ENCODE assay signal across 1 cellular context in the genomic region with DNA sequence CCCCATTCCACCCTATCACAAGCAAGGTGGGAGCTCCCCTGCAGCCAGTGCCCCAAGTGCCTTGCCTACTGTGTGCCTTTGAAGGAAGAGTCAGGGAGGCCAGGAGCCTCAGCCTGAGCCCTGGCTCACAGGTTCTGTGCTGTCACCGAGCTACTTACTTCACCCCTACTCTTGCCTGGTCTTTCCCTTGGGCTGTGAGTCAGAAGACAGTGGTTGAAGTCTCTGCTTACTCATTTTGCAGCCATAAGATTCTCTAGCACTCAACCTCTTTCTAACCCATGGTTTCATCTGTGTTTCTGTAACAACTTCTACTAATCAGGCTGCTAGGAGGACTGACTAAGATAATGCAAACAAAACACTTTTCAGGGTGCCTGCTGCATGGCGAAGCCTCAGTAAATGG.
TF ChIP-seq lines count a peak whose summit lies in the region.

No MANE protein-coding gene starts in this region.

TF ChIP-seq in WTC11, 78 proteins besides CTCF, POLR2A, EP300 and RAD21 (continued from another document):
- TF ChIP-seq, protein P1, sequence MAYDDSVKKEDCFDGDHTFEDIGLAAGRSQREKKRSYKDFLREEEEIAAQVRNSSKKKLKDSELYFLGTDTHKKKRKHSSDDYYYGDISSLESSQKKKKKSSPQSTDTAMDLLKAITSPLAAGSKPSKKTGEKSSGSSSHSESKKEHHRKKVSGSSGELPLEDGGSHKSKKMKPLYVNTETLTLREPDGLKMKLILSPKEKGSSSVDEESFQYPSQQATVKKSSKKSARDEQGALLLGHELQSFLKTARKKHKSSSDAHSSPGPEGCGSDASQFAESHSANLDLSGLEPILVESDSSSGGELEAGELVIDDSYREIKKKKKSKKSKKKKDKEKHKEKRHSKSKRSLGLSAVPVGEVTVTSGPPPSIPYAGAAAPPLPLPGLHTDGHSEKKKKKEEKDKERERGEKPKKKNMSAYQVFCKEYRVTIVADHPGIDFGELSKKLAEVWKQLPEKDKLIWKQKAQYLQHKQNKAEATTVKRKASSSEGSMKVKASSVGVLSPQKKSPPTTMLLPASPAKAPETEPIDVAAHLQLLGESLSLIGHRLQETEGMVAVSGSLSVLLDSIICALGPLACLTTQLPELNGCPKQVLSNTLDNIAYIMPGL (CRISPR knock-in tag; IDR thresholded peaks at IDR 0.05), result no peak
- TF ChIP-seq, protein P2, sequence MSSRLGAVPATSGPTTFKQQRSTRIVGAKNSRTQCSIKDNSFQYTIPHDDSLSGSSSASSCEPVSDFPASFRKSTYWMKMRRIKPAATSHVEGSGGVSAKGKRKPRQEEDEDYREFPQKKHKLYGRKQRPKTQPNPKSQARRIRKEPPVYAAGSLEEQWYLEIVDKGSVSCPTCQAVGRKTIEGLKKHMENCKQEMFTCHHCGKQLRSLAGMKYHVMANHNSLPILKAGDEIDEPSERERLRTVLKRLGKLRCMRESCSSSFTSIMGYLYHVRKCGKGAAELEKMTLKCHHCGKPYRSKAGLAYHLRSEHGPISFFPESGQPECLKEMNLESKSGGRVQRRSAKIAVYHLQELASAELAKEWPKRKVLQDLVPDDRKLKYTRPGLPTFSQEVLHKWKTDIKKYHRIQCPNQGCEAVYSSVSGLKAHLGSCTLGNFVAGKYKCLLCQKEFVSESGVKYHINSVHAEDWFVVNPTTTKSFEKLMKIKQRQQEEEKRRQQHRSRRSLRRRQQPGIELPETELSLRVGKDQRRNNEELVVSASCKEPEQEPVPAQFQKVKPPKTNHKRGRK (CRISPR knock-in tag; IDR thresholded peaks at IDR 0.05; ENCODE audit: borderline replicate concordance), result no peak
- TF ChIP-seq ZBTB21 (CRISPR knock-in tag; IDR thresholded peaks at IDR 0.05; ENCODE audit: borderline replicate concordance), result no peak
- no peak for TF ChIP-seq FOXP1 (CRISPR knock-in tag; IDR thresholded peaks at IDR 0.05; ENCODE audit: borderline replicate concordance)
- no peak for TF ChIP-seq SMAD3 (CRISPR knock-in tag; IDR thresholded peaks at IDR 0.05; ENCODE audit: borderline replicate concordance)
- no peak for TF ChIP-seq ATF1 (CRISPR knock-in tag; IDR thresholded peaks at IDR 0.05)
- TF ChIP-seq, protein P3, sequence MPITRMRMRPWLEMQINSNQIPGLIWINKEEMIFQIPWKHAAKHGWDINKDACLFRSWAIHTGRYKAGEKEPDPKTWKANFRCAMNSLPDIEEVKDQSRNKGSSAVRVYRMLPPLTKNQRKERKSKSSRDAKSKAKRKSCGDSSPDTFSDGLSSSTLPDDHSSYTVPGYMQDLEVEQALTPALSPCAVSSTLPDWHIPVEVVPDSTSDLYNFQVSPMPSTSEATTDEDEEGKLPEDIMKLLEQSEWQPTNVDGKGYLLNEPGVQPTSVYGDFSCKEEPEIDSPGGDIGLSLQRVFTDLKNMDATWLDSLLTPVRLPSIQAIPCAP (CRISPR knock-in tag; IDR thresholded peaks at IDR 0.05), result no peak
- TF ChIP-seq, protein P4, sequence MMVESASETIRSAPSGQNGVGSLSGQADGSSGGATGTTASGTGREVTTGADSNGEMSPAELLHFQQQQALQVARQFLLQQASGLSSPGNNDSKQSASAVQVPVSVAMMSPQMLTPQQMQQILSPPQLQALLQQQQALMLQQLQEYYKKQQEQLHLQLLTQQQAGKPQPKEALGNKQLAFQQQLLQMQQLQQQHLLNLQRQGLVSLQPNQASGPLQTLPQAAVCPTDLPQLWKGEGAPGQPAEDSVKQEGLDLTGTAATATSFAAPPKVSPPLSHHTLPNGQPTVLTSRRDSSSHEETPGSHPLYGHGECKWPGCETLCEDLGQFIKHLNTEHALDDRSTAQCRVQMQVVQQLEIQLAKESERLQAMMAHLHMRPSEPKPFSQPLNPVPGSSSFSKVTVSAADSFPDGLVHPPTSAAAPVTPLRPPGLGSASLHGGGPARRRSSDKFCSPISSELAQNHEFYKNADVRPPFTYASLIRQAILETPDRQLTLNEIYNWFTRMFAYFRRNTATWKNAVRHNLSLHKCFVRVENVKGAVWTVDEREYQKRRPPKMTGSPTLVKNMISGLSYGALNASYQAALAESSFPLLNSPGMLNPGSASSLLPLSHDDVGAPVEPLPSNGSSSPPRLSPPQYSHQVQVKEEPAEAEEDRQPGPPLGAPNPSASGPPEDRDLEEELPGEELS (CRISPR knock-in tag; IDR thresholded peaks at IDR 0.05), result no peak
- no peak for TF ChIP-seq ZNF396 (CRISPR knock-in tag; IDR thresholded peaks at IDR 0.05; ENCODE audit: borderline replicate concordance)
- TF ChIP-seq, protein P5, sequence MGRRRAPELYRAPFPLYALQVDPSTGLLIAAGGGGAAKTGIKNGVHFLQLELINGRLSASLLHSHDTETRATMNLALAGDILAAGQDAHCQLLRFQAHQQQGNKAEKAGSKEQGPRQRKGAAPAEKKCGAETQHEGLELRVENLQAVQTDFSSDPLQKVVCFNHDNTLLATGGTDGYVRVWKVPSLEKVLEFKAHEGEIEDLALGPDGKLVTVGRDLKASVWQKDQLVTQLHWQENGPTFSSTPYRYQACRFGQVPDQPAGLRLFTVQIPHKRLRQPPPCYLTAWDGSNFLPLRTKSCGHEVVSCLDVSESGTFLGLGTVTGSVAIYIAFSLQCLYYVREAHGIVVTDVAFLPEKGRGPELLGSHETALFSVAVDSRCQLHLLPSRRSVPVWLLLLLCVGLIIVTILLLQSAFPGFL (CRISPR knock-in tag; IDR thresholded peaks at IDR 0.05; ENCODE audit: borderline replicate concordance), result no peak
- TF ChIP-seq RORB (CRISPR knock-in tag; IDR thresholded peaks at IDR 0.05), result no peak
- no peak for TF ChIP-seq NR3C1 (CRISPR knock-in tag; conservative IDR thresholded peaks at IDR 0.05; ENCODE audit: low read depth)
- TF ChIP-seq HMGA2 (CRISPR knock-in tag; IDR thresholded peaks at IDR 0.05), result no peak
- TF ChIP-seq GABPB1 (CRISPR knock-in tag; IDR thresholded peaks at IDR 0.05), result no peak
- TF ChIP-seq, protein P6, sequence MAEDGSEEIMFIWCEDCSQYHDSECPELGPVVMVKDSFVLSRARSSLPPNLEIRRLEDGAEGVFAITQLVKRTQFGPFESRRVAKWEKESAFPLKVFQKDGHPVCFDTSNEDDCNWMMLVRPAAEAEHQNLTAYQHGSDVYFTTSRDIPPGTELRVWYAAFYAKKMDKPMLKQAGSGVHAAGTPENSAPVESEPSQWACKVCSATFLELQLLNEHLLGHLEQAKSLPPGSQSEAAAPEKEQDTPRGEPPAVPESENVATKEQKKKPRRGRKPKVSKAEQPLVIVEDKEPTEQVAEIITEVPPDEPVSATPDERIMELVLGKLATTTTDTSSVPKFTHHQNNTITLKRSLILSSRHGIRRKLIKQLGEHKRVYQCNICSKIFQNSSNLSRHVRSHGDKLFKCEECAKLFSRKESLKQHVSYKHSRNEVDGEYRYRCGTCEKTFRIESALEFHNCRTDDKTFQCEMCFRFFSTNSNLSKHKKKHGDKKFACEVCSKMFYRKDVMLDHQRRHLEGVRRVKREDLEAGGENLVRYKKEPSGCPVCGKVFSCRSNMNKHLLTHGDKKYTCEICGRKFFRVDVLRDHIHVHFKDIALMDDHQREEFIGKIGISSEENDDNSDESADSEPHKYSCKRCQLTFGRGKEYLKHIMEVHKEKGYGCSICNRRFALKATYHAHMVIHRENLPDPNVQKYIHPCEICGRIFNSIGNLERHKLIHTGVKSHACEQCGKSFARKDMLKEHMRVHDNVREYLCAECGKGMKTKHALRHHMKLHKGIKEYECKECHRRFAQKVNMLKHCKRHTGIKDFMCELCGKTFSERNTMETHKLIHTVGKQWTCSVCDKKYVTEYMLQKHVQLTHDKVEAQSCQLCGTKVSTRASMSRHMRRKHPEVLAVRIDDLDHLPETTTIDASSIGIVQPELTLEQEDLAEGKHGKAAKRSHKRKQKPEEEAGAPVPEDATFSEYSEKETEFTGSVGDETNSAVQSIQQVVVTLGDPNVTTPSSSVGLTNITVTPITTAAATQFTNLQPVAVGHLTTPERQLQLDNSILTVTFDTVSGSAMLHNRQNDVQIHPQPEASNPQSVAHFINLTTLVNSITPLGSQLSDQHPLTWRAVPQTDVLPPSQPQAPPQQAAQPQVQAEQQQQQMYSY (CRISPR knock-in tag; IDR thresholded peaks at IDR 0.05), result no peak
- TF ChIP-seq, protein P7, sequence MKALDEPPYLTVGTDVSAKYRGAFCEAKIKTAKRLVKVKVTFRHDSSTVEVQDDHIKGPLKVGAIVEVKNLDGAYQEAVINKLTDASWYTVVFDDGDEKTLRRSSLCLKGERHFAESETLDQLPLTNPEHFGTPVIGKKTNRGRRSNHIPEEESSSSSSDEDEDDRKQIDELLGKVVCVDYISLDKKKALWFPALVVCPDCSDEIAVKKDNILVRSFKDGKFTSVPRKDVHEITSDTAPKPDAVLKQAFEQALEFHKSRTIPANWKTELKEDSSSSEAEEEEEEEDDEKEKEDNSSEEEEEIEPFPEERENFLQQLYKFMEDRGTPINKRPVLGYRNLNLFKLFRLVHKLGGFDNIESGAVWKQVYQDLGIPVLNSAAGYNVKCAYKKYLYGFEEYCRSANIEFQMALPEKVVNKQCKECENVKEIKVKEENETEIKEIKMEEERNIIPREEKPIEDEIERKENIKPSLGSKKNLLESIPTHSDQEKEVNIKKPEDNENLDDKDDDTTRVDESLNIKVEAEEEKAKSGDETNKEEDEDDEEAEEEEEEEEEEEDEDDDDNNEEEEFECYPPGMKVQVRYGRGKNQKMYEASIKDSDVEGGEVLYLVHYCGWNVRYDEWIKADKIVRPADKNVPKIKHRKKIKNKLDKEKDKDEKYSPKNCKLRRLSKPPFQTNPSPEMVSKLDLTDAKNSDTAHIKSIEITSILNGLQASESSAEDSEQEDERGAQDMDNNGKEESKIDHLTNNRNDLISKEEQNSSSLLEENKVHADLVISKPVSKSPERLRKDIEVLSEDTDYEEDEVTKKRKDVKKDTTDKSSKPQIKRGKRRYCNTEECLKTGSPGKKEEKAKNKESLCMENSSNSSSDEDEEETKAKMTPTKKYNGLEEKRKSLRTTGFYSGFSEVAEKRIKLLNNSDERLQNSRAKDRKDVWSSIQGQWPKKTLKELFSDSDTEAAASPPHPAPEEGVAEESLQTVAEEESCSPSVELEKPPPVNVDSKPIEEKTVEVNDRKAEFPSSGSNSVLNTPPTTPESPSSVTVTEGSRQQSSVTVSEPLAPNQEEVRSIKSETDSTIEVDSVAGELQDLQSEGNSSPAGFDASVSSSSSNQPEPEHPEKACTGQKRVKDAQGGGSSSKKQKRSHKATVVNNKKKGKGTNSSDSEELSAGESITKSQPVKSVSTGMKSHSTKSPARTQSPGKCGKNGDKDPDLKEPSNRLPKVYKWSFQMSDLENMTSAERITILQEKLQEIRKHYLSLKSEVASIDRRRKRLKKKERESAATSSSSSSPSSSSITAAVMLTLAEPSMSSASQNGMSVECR (CRISPR knock-in tag; IDR thresholded peaks at IDR 0.05; ENCODE audit: borderline replicate concordance), result no peak
- TF ChIP-seq, protein P8, sequence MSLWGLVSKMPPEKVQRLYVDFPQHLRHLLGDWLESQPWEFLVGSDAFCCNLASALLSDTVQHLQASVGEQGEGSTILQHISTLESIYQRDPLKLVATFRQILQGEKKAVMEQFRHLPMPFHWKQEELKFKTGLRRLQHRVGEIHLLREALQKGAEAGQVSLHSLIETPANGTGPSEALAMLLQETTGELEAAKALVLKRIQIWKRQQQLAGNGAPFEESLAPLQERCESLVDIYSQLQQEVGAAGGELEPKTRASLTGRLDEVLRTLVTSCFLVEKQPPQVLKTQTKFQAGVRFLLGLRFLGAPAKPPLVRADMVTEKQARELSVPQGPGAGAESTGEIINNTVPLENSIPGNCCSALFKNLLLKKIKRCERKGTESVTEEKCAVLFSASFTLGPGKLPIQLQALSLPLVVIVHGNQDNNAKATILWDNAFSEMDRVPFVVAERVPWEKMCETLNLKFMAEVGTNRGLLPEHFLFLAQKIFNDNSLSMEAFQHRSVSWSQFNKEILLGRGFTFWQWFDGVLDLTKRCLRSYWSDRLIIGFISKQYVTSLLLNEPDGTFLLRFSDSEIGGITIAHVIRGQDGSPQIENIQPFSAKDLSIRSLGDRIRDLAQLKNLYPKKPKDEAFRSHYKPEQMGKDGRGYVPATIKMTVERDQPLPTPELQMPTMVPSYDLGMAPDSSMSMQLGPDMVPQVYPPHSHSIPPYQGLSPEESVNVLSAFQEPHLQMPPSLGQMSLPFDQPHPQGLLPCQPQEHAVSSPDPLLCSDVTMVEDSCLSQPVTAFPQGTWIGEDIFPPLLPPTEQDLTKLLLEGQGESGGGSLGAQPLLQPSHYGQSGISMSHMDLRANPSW (CRISPR knock-in tag; conservative IDR thresholded peaks at IDR 0.05; ENCODE audit: low read depth), result no peak
